In genomic region chr1:23436520-23437354, GRCh38 we compare ENCODE assay signal across 12 cellular contexts. TPM values are rescaled to one million over a fixed set of nuclear protein-coding genes. Genes with fewer than 3 reads are reported as not detected.
DNase-seq lines count a peak whose midpoint lies in the region; ATAC-seq and TF ChIP-seq lines count a peak whose summit lies in the region.
"Had no signal": no experiment of that assay in that cellular context is flagged by ENCODE, and none has a peak within 500 bp of the region (broad histone marks: within the 10 kb centered on the region; RNA-seq: fewer than 3 reads in every experiment).

No MANE protein-coding gene starts in this region.

- TF ChIP-seq POLR2A in lower leg skin (IDR thresholded peaks at IDR 0.05) = no peak

- DNase-seq in WTC11 (ENCODE audit: low spot score) (peak; percentile 99), foreskin keratinocyte (no peak), posterior vena cava (ENCODE audit: low spot score) (peak; percentile 77), lower leg skin (ENCODE audit: low spot score in 2 of 2) (no peak), NCI-H748 (lab: John Stamatoyannopoulos, UW; ENCODE audit: unreplicated experiment) (no peak)
- DNase-seq: HCEC 1CT, NCI-H446 had no signal

- H3K4me3 ChIP-seq in HEK293 (ENCODE audit: low read depth, low read length) (no peak overlapping the region), lower leg skin (ENCODE audit: low read depth, poor library complexity, severe bottlenecking) (no peak overlapping the region)

- peak; percentile 96 for ATAC-seq in WTC11
- peak; percentile 23 for ATAC-seq in foreskin keratinocyte
- ATAC-seq in HG03442 (IDR thresholded peaks at IDR 0.05; ENCODE audit: unreplicated experiment) = no peak
- ATAC-seq in GM21360 (IDR thresholded peaks at IDR 0.05; ENCODE audit: unreplicated experiment) = no peak

- H3K27me3 Mint-ChIP-seq in WTC11 (ENCODE audit: low read depth) = no peaks in the 10 kb centered on the region
- H3K27me3 Mint-ChIP-seq: IgD-negative memory B cell had no signal

- intact Hi-C loops in posterior vena cava (cut with DNase I) = no loop called here
- intact Hi-C loops in lower leg skin (cut with DNase I; ENCODE audit: low total_unique reads) = no loop called here

- H3K4me1 ChIP-seq in HEK293 (ENCODE audit: control insufficient read depth, insufficient read depth, low read length) (no peaks in the 10 kb centered on the region), foreskin keratinocyte (no peaks in the 10 kb centered on the region)

- 78 to 81% methylated on average over 31 to 39 of the region's 49 CpGs for WGBS in lower leg skin, 2 donors

- no peak for TF ChIP-seq CTCF in HEK293 (tag by site-specific recombination; IDR thresholded peaks at IDR 0.05)
- TF ChIP-seq CTCF in WTC11 (IDR thresholded peaks at IDR 0.05) = no peak
- TF ChIP-seq CTCF in foreskin keratinocyte (conservative IDR thresholded peaks at IDR 0.05) = no peak
- TF ChIP-seq CTCF in lower leg skin (IDR thresholded peaks at IDR 0.05) = no peak

- POLR2A ChIA-PET in HEK293 (lab: Yijun Ruan, JAX) (no interaction called here), WTC11 (lab: Charles Lee) (interaction anchor here (0.7 to 1.6 kb wide), 2 partner anchors 13 to 94 kb away, joined by 3 read pairs; partner anchors contain the start of genes E2F2 and TCEA3)

- H3K9me3 Mint-ChIP-seq in WTC11 = no peaks in the 10 kb centered on the region
- H3K9me3 Mint-ChIP-seq: brain, IgD-negative memory B cell had no signal

- H3K27ac Mint-ChIP-seq in WTC11 = no peak overlapping the region
- H3K27ac Mint-ChIP-seq: IgD-negative memory B cell had no signal

- H3K36me3 Mint-ChIP-seq in WTC11 = peaks cover 41% of the 10 kb centered on the region

- peak overlapping the region; percentile 45 for H3K4me3 Mint-ChIP-seq in WTC11
- H3K4me3 Mint-ChIP-seq: brain had no signal

- H3K4me1 Mint-ChIP-seq in WTC11 = peaks cover 6% of the 10 kb centered on the region
- H3K4me1 Mint-ChIP-seq: brain had no signal

- H3K27me3 ChIP-seq in foreskin keratinocyte = no peaks in the 10 kb centered on the region

- H3K36me3 ChIP-seq in HEK293 (ENCODE audit: control insufficient read depth in 2 of 2, insufficient read depth in 1 of 2, low read length in 2 of 2) = peaks cover 0 to 84% of the 10 kb centered on the region in 2 experiments; a peak in 1 of 3 replicates

- H3K9me3 ChIP-seq in HEK293 (ENCODE audit: control insufficient read depth, insufficient read depth, low read depth, low read length) = no peaks in the 10 kb centered on the region

- H3K27ac ChIP-seq in HEK293 (ENCODE audit: extremely low read depth, low read depth, low read length) = no peak overlapping the region
- H3K27ac ChIP-seq in foreskin keratinocyte = no peak overlapping the region

- CTCF ChIA-PET in HEK293 (lab: Yijun Ruan, JAX) = no interaction called here
- CTCF ChIA-PET in WTC11 (lab: Charles Lee) = interaction anchor here (0.8 to 2.2 kb wide), 14 partner anchors 12 to 335 kb away, joined by 3 to 28 read pairs (median 4); partner anchors contain the start of genes ASAP3 and TCEA3

TF ChIP-seq in HEK293, 187 proteins besides CTCF, POLR2A, EP300 and RAD21:
- TF ChIP-seq ZNF248 (tag by site-specific recombination; IDR thresholded peaks at IDR 0.05) = no peak
- TF ChIP-seq, protein P1, sequence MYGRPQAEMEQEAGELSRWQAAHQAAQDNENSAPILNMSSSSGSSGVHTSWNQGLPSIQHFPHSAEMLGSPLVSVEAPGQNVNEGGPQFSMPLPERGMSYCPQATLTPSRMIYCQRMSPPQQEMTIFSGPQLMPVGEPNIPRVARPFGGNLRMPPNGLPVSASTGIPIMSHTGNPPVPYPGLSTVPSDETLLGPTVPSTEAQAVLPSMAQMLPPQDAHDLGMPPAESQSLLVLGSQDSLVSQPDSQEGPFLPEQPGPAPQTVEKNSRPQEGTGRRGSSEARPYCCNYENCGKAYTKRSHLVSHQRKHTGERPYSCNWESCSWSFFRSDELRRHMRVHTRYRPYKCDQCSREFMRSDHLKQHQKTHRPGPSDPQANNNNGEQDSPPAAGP (tag by site-specific recombination; IDR thresholded peaks at IDR 0.05) = 0 out of 2 replicates have a peak, but pooled peaks have one; percentile 5
- TF ChIP-seq SP2 (tag by site-specific recombination; IDR thresholded peaks at IDR 0.05) = peak; percentile 30
- TF ChIP-seq KLF1 (tag by site-specific recombination; IDR thresholded peaks at IDR 0.05) = peak; percentile 98
- no peak for TF ChIP-seq ZNF660 (tag by site-specific recombination; IDR thresholded peaks at IDR 0.05)
TF ChIP-seq in HEK293: peak in this region for 3.

TF ChIP-seq in WTC11, 78 proteins besides CTCF, POLR2A, EP300 and RAD21:
- 0 out of 2 replicates have a peak, but pooled peaks have one; percentile 15 for TF ChIP-seq ETV6 (CRISPR knock-in tag; IDR thresholded peaks at IDR 0.05)
- TF ChIP-seq SP1 (CRISPR knock-in tag; conservative IDR thresholded peaks at IDR 0.05) = peak; percentile 78
- peak; percentile 55; the same call in 1 of the 2 replicates for TF ChIP-seq USF1 (CRISPR knock-in tag; IDR thresholded peaks at IDR 0.05)
- TF ChIP-seq TEAD4 (CRISPR knock-in tag; IDR thresholded peaks at IDR 0.05) = no peak
- no peak for TF ChIP-seq TCF7 (CRISPR knock-in tag; IDR thresholded peaks at IDR 0.05; ENCODE audit: low read depth)
- TF ChIP-seq, protein P2, sequence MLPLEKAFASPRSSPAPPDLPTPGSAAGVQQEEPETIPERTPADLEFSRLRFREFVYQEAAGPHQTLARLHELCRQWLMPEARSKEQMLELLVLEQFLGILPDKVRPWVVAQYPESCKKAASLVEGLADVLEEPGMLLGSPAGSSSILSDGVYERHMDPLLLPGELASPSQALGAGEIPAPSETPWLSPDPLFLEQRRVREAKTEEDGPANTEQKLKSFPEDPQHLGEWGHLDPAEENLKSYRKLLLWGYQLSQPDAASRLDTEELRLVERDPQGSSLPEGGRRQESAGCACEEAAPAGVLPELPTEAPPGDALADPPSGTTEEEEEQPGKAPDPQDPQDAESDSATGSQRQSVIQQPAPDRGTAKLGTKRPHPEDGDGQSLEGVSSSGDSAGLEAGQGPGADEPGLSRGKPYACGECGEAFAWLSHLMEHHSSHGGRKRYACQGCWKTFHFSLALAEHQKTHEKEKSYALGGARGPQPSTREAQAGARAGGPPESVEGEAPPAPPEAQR (CRISPR knock-in tag; IDR thresholded peaks at IDR 0.05) = no peak
- TF ChIP-seq, protein P3, sequence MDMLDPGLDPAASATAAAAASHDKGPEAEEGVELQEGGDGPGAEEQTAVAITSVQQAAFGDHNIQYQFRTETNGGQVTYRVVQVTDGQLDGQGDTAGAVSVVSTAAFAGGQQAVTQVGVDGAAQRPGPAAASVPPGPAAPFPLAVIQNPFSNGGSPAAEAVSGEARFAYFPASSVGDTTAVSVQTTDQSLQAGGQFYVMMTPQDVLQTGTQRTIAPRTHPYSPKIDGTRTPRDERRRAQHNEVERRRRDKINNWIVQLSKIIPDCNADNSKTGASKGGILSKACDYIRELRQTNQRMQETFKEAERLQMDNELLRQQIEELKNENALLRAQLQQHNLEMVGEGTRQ (CRISPR knock-in tag; IDR thresholded peaks at IDR 0.05) = peak; percentile 65
- peak; percentile 80 for TF ChIP-seq MAX (CRISPR knock-in tag; IDR thresholded peaks at IDR 0.05)
- TF ChIP-seq FOXK1 (CRISPR knock-in tag; IDR thresholded peaks at IDR 0.05) = peak; percentile 50; the same call in 1 of the 2 replicates
TF ChIP-seq in WTC11: peak in this region for 6.

RNA-seq across cellular contexts. Expression of gene TCEA3, which starts 12.2 kb away (rescaled TPM):
- total RNA-seq in WTC11 (2021) (0.37 to 0.89 TPM (median 0.73 TPM) in 3 replicates), foreskin keratinocyte (0.71 and 1.4 TPM in 2 replicates), posterior vena cava (10 to 100 TPM; 20.4 to 23.0 TPM), lower leg skin (10 to 100 TPM; 39.5 to 49.1 (median 46.2) TPM)
- 0.90 and 1.2 TPM in 2 replicates for polyA plus RNA-seq in foreskin keratinocyte

RNA-seq across cellular contexts. Expression of gene ASAP3, which starts 47.2 kb away (rescaled TPM):
- total RNA-seq in WTC11 (2021) = 64.5 to 71.2 TPM (median 70.3 TPM) in 3 replicates
- 8.8 and 10.6 TPM in 2 replicates for total RNA-seq in foreskin keratinocyte
- 5.1 and 6.5 TPM in 2 replicates for polyA plus RNA-seq in foreskin keratinocyte
- total RNA-seq in posterior vena cava = 10 to 100 TPM; 37.8 to 51.4 TPM
- total RNA-seq in lower leg skin = 100 to 1,000 TPM; 103 to 114 (median 108) TPM

Comparison
In these comparisons a context has a peak if more than half of its experiments do, and no peak if none do; other contexts are left out.
1. ATAC-seq: peak in WTC11 (single experiment) and foreskin keratinocyte (single experiment); none in HG03442 (single experiment) and GM21360 (single experiment).
2. DNase-seq: peak in WTC11 (single experiment) and posterior vena cava (single experiment); none in foreskin keratinocyte (0 of 2), lower leg skin (0 of 2) and NCI-H748 (single experiment).